In the genomic region with DNA sequence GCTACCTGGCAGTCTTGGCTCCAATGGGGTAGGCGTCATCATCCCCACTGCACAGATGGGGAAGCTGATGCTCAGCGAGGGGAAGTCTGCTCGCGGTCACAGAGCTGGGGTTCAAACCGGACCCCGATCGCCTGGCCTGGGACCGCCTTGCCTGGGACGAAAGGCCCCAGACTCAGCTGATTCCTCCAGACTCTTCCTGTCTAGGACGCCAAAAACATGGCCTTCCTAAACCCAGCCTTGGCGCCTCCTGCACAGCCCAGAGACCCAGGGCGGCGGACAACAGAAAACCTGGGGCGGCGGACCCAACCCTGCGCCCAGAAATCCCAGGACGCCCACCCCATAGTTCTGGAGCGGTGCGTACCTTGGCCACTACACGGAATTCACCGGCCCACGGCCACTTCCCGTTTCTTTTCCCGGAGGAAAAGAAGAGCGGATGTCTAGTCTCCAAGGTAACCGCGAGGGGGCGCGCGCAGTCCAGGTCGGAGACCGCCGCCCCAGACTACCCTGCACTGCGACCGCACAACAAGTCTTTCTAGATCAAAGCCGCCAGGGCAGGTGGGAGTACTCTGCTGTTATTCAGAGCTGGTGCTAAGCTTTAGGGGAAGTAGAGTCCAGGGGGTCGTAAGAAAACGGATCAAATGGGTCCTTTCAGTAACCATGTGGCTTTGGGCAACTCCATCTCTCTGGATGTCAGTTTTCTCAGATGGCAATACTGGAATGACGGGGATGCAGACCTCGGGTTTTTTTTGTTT, we compare ENCODE assay signal across 8 cellular contexts. TPM values are rescaled to one million over a fixed set of nuclear protein-coding genes. Genes with fewer than 3 reads are reported as not detected.
A peak's percentile ranks its signal among the peaks of the same experiment; 100 is the strongest.
DNase-seq lines count a peak whose midpoint lies in the region; ATAC-seq, FAIRE-seq and TF ChIP-seq lines count a peak whose summit lies in the region.

No MANE protein-coding gene starts in this region.

- no peak overlapping the region for H3K27ac ChIP-seq in astrocyte (ENCODE audit: low read depth, low read length)

- no peaks in the 10 kb centered on the region for H3K9me3 Mint-ChIP-seq in astrocyte (ENCODE audit: unreplicated experiment)

- H3K9ac ChIP-seq in astrocyte (ENCODE audit: low read length) = peak overlapping the region; percentile 61

- H3K4me3 ChIP-seq in astrocyte (ENCODE audit: insufficient read depth, low read depth, low read length) (peak overlapping the region; percentile 55), retinal pigment epithelial cell (ENCODE audit: low read length) (peak overlapping the region; percentile 53)

- H3K4me1 Mint-ChIP-seq in T-helper 17 cell (peaks cover 6% of the 10 kb centered on the region), astrocyte (ENCODE audit: low read depth, unreplicated experiment) (peaks cover 2% of the 10 kb centered on the region)

- peaks cover 5% of the 10 kb centered on the region for H3K27me3 ChIP-seq in astrocyte (ENCODE audit: insufficient read depth, low read length)

- H3K27me3 Mint-ChIP-seq in T-helper 17 cell = peaks cover 80% of the 10 kb centered on the region
- H3K27me3 Mint-ChIP-seq in astrocyte (ENCODE audit: low read depth, unreplicated experiment) = peaks cover 20% of the 10 kb centered on the region

- H3K4me2 ChIP-seq in astrocyte (ENCODE audit: low read length) = peak overlapping the region; percentile 91

- H4K20me1 ChIP-seq in astrocyte (ENCODE audit: insufficient read depth, low read length) = no peaks in the 10 kb centered on the region

- ATAC-seq in GM21717 (IDR thresholded peaks at IDR 0.05; ENCODE audit: unreplicated experiment) (peak; percentile 63), T-helper 17 cell (peak; percentile 82), GM21576 (IDR thresholded peaks at IDR 0.05; ENCODE audit: unreplicated experiment) (no peak)

- peak overlapping the region; percentile 94 for H2AFZ ChIP-seq in astrocyte (ENCODE audit: low read depth, low read length)

- TF ChIP-seq CTCF in astrocyte (IDR thresholded peaks at IDR 0.05; ENCODE audit: insufficient read depth, low read depth, low read length) (peak; percentile 62), retinal pigment epithelial cell (conservative IDR thresholded peaks at IDR 0.05; ENCODE audit: low read depth, low read length) (peak; percentile 75)

- H3K4me1 ChIP-seq in astrocyte (ENCODE audit: insufficient read depth, low read length) = no peaks in the 10 kb centered on the region

- H3K36me3 Mint-ChIP-seq in T-helper 17 cell (ENCODE audit: low read depth) (peaks cover 4% of the 10 kb centered on the region), astrocyte (ENCODE audit: low read depth, unreplicated experiment) (no peaks in the 10 kb centered on the region)

- H3K79me2 ChIP-seq in astrocyte (ENCODE audit: insufficient read depth, low read length) = no peaks in the 10 kb centered on the region

- DNase-seq in DMS 273 treated with DMSO at 0.1 percent for 48 hours (lab: John Stamatoyannopoulos, UW) (peak; percentile 39), M059J (ENCODE audit: low read depth) (peak; percentile 63), T-helper 17 cell (peak; percentile 35 to 51 (median 42)), astrocyte (ENCODE audit: low read depth) (no peak), hepatic stellate cell (ENCODE audit: low spot score) (peak; percentile 66), retinal pigment epithelial cell (ENCODE audit: low read depth) (no peak)

- H3K9me3 ChIP-seq in T-helper 17 cell (ENCODE audit: control insufficient read depth, low read length, poor library complexity, severe bottlenecking) (no peaks in the 10 kb centered on the region), astrocyte (ENCODE audit: insufficient read depth, low read depth, low read length) (no peaks in the 10 kb centered on the region)

- peak overlapping the region; percentile 12 for H3K4me3 Mint-ChIP-seq in T-helper 17 cell
- peak overlapping the region; percentile 74 for H3K4me3 Mint-ChIP-seq in astrocyte (ENCODE audit: unreplicated experiment)

- no peaks in the 10 kb centered on the region for H3K36me3 ChIP-seq in astrocyte (ENCODE audit: insufficient read depth, low read length)

- no peak for FAIRE-seq in astrocyte (lab: Jason Lieb, UNC)

- H3K27ac Mint-ChIP-seq in T-helper 17 cell (no peak overlapping the region), astrocyte (ENCODE audit: unreplicated experiment) (no peak overlapping the region)

RNA-seq across cellular contexts. Expression of a gene that starts 4.9 kb away (rescaled TPM):
- 1.6 and 3.5 TPM in 2 replicates for total RNA-seq in M059J (2014; rRNA removed; shearing (Covaris generic))
- total RNA-seq in T-helper 17 cell (not detected), astrocyte (8.7 and 13.0 TPM in 2 replicates)

RNA-seq across cellular contexts. Expression of a gene that starts 29.7 kb away (rescaled TPM):
- 1.4 TPM in 1 of 2 replicates, not detected in the other for total RNA-seq in M059J (2014; rRNA removed; shearing (Covaris generic))
- total RNA-seq in T-helper 17 cell (under 1 TPM in 1 of 2 donors, not detected in 1; 0.27 TPM), astrocyte (0.67 and 1.1 TPM in 2 replicates)

RNA-seq across cellular contexts. Expression of a gene that starts 57.5 kb away (rescaled TPM):
- 12.8 and 19.0 TPM in 2 replicates for total RNA-seq in M059J (2014; rRNA removed; shearing (Covaris generic))
- total RNA-seq in T-helper 17 cell (10 to 100 TPM; 22.3 to 23.4 TPM), astrocyte (25.3 and 27.7 TPM in 2 replicates)

Comparison
In these comparisons a context has a peak if more than half of its experiments do, and no peak if none do; other contexts are left out.
1. DNase-seq: peak in DMS 273 treated with DMSO at 0.1 percent for 48 hours (single experiment), M059J (single experiment), T-helper 17 cell (3 of 3) and hepatic stellate cell (single experiment); none in astrocyte (single experiment) and retinal pigment epithelial cell (single experiment).